ENCODE assay signal across 31 cellular contexts in genomic region chr15:79322306-79322705, GRCh38. TPM values are rescaled to one million over a fixed set of nuclear protein-coding genes. Genes with fewer than 3 reads are reported as not detected.
"Had no signal": no experiment of that assay in that cellular context is flagged by ENCODE, and none has a peak within 500 bp of the region (broad histone marks: within the 10 kb centered on the region; RNA-seq: fewer than 3 reads in every experiment).

No MANE protein-coding gene starts in this region.

- H3K4me1 ChIP-seq: adrenal gland, SJCRH30 had no signal

- ATAC-seq: activated CD4-positive, alpha-beta T cell treated with anti-CD3 and anti-CD28 coated beads for 36 hours; activated CD4-positive, CD25-positive, alpha-beta regulatory T cell treated with anti-CD3 and anti-CD28 coated beads, Interleukin-2, amount 50 U/mL, for 24 hours; activated T-cell treated with anti-CD3 and anti-CD28 coated beads, Interleukin-2, amount 50 U/mL, for 4 hours; body of pancreas; WTC11 had no signal

- H3K4me1 Mint-ChIP-seq: WTC11 had no signal

- H3K9me2 ChIP-seq: SK-N-SH had no signal

- H3K9me3 Mint-ChIP-seq: activated CD4-positive, alpha-beta memory T cell treated with anti-CD3 and anti-CD28 coated beads for 36 hours; activated CD4-positive, alpha-beta T cell treated with anti-CD3 and anti-CD28 coated beads, Interleukin-2, amount 10 ng/mL, durations not matched to agents 7 days and 5 days; activated naive CD4-positive, alpha-beta T cell treated with anti-CD3 and anti-CD28 coated beads, Interleukin-2, amount 10 ng/mL, durations not matched to agents 7 days and 5 days; activated naive CD8-positive, alpha-beta T cell treated with anti-CD3 and anti-CD28 coated beads, Interleukin-2, amount 10 ng/mL, durations not matched to agents 7 days and 5 days; activated T-cell treated with anti-CD3 and anti-CD28 coated beads, Interleukin-2, amount 50 U/mL, for 4 hours; activated T-helper 1 cell treated with anti-CD3 and anti-CD28 coated beads, Interleukin-12 subunit alpha, Interleukin-12 subunit beta, Interleukin-2, Interleukin-4 antibody, amounts not matched to agents 30 ng/mL and 10 ng/mL and 1 ng/mL, durations not matched to agents 14 hours and 24 hours and 36 hours; T-helper 1 cell treated with Interleukin-12 subunit alpha and Interleukin-12 subunit beta and Interleukin-4 antibody, amounts not matched to agents 30 μg/mL and 1 μg/mL, for 36 hours; T-helper 2 cell treated with Interferon-gamma antibody and Interleukin-4, amounts not matched to agents 5 μg/mL and 100 μg/mL, for 36 hours had no signal

- H3K27me3 ChIP-seq: adrenal gland, body of pancreas, SJCRH30 had no signal

- H3K27me3 Mint-ChIP-seq: activated CD4-positive, alpha-beta memory T cell treated with anti-CD3 and anti-CD28 coated beads for 36 hours; activated CD4-positive, alpha-beta T cell treated with anti-CD3 and anti-CD28 coated beads for 36 hours; activated CD4-positive, alpha-beta T cell treated with anti-CD3 and anti-CD28 coated beads, Interleukin-2, amount 10 ng/mL, durations not matched to agents 7 days and 5 days; activated naive CD4-positive, alpha-beta T cell treated with anti-CD3 and anti-CD28 coated beads, Interleukin-2, amount 10 ng/mL, durations not matched to agents 7 days and 5 days; activated naive CD8-positive, alpha-beta T cell treated with anti-CD3 and anti-CD28 coated beads, Interleukin-2, amount 10 ng/mL, durations not matched to agents 7 days and 5 days had no signal

- H3K9me3 ChIP-seq: adrenal gland, body of pancreas, SJCRH30, SK-N-SH had no signal

- H3K4me3 Mint-ChIP-seq: activated CD4-positive, alpha-beta memory T cell treated with anti-CD3 and anti-CD28 coated beads for 36 hours; activated CD4-positive, alpha-beta T cell treated with anti-CD3 and anti-CD28 coated beads for 36 hours; activated CD4-positive, alpha-beta T cell treated with anti-CD3 and anti-CD28 coated beads, Interleukin-2, amount 10 ng/mL, durations not matched to agents 7 days and 5 days; activated naive CD4-positive, alpha-beta T cell treated with anti-CD3 and anti-CD28 coated beads, Interleukin-2, amount 10 ng/mL, durations not matched to agents 7 days and 5 days; activated naive CD8-positive, alpha-beta T cell treated with anti-CD3 and anti-CD28 coated beads, Interleukin-2, amount 10 ng/mL, durations not matched to agents 7 days and 5 days; activated T-cell treated with anti-CD3 and anti-CD28 coated beads, Interleukin-2, amount 50 U/mL, for 4 hours; activated T-helper 1 cell treated with anti-CD3 and anti-CD28 coated beads, Interleukin-12 subunit alpha, Interleukin-12 subunit beta, Interleukin-2, Interleukin-4 antibody, amounts not matched to agents 30 ng/mL and 10 ng/mL and 1 ng/mL, durations not matched to agents 14 hours and 24 hours and 36 hours; T-helper 1 cell treated with Interleukin-12 subunit alpha and Interleukin-12 subunit beta and Interleukin-4 antibody, amounts not matched to agents 30 μg/mL and 1 μg/mL, for 36 hours; T-helper 2 cell treated with Interferon-gamma antibody and Interleukin-4, amounts not matched to agents 5 μg/mL and 100 μg/mL, for 36 hours; WTC11 had no signal

- DNase-seq: activated CD4-positive, alpha-beta memory T cell treated with anti-CD3 and anti-CD28 coated beads for 36 hours; activated CD4-positive, alpha-beta T cell treated with anti-CD3 and anti-CD28 coated beads for 36 hours; activated CD4-positive, alpha-beta T cell treated with anti-CD3 and anti-CD28 coated beads, Interleukin-2, amount 10 ng/mL, durations not matched to agents 7 days and 5 days; activated CD8-positive, alpha-beta memory T cell treated with anti-CD3 and anti-CD28 coated beads, Interleukin-2, amount 50 U/mL, for 4 hours; activated gamma-delta T cell treated with Interleukin-2 at 50 U/mL for 16 hours; activated naive CD4-positive, alpha-beta T cell treated with anti-CD3 and anti-CD28 coated beads, Interleukin-2, amount 10 ng/mL, durations not matched to agents 7 days and 5 days; activated naive CD8-positive, alpha-beta T cell treated with anti-CD3 and anti-CD28 coated beads, Interleukin-2, amount 10 ng/mL, durations not matched to agents 7 days and 5 days; activated T-cell treated with anti-CD3 and anti-CD28 coated beads for 4 hours; activated T-cell treated with anti-CD3 and anti-CD28 coated beads, Interleukin-2, amount 50 U/mL, for 4 hours; adrenal gland; body of pancreas; caudate nucleus; cerebellar nuclear complex; NCI-H1105; NCI-H1417 treated with DMSO at 0.1 percent for 48 hours; NCI-H187 treated with DMSO at 0.1 percent for 48 hours; NCI-H2081 treated with DMSO at 0.1 percent for 48 hours; NCI-H226; NCI-H524 treated with DMSO at 0.1 percent for 48 hours; SHP77; SJCRH30; SK-N-SH had no signal

- H3K27ac Mint-ChIP-seq: activated CD4-positive, alpha-beta memory T cell treated with anti-CD3 and anti-CD28 coated beads for 36 hours; activated CD4-positive, alpha-beta T cell treated with anti-CD3 and anti-CD28 coated beads for 36 hours; activated CD4-positive, alpha-beta T cell treated with anti-CD3 and anti-CD28 coated beads, Interleukin-2, amount 10 ng/mL, durations not matched to agents 7 days and 5 days; activated naive CD4-positive, alpha-beta T cell treated with anti-CD3 and anti-CD28 coated beads, Interleukin-2, amount 10 ng/mL, durations not matched to agents 7 days and 5 days; activated naive CD8-positive, alpha-beta T cell treated with anti-CD3 and anti-CD28 coated beads, Interleukin-2, amount 10 ng/mL, durations not matched to agents 7 days and 5 days; activated T-helper 1 cell treated with anti-CD3 and anti-CD28 coated beads, Interleukin-12 subunit alpha, Interleukin-12 subunit beta, Interleukin-2, Interleukin-4 antibody, amounts not matched to agents 30 ng/mL and 10 ng/mL and 1 ng/mL, durations not matched to agents 14 hours and 24 hours and 36 hours; T-helper 1 cell treated with Interleukin-12 subunit alpha and Interleukin-12 subunit beta and Interleukin-4 antibody, amounts not matched to agents 30 μg/mL and 1 μg/mL, for 36 hours; T-helper 2 cell treated with Interferon-gamma antibody and Interleukin-4, amounts not matched to agents 5 μg/mL and 100 μg/mL, for 36 hours; WTC11 had no signal

- H3K4me3 ChIP-seq: adrenal gland, body of pancreas, SJCRH30 had no signal

- H3K4me2 ChIP-seq: SK-N-SH had no signal

- H3K27ac ChIP-seq: adrenal gland, body of pancreas, SJCRH30 had no signal

RNA-seq across cellular contexts. Expression of gene ANKRD34C, which starts 39.8 kb away (rescaled TPM):
- total RNA-seq: activated CD4-positive, alpha-beta memory T cell treated with anti-CD3 and anti-CD28 coated beads for 36 hours; activated CD4-positive, alpha-beta T cell treated with anti-CD3 and anti-CD28 coated beads for 36 hours; activated CD4-positive, alpha-beta T cell treated with anti-CD3 and anti-CD28 coated beads, Interleukin-2, amount 10 ng/mL, durations not matched to agents 7 days and 5 days; activated naive CD8-positive, alpha-beta T cell treated with anti-CD3 and anti-CD28 coated beads, Interleukin-2, amount 10 ng/mL, durations not matched to agents 7 days and 5 days; activated T-cell treated with anti-CD3 and anti-CD28 coated beads, Interleukin-2, amount 50 U/mL, for 4 hours; activated T-helper 1 cell treated with anti-CD3 and anti-CD28 coated beads, Interleukin-12 subunit alpha, Interleukin-12 subunit beta, Interleukin-2, Interleukin-4 antibody, amounts not matched to agents 30 ng/mL and 10 ng/mL and 1 ng/mL, durations not matched to agents 14 hours and 24 hours and 36 hours; bronchial epithelial cell; M059J; NCI-H460; RPMI7951; SJCRH30; WTC11 had no signal
